In genomic region chr22:39443416-39443815, GRCh38 we compare ENCODE assay signal across 28 cellular contexts. TPM values are rescaled to one million over a fixed set of nuclear protein-coding genes. Genes with fewer than 3 reads are reported as not detected.
"Had no signal": no experiment of that assay in that cellular context is flagged by ENCODE, and none has a peak within 500 bp of the region (broad histone marks: within the 10 kb centered on the region; RNA-seq: fewer than 3 reads in every experiment).

No MANE protein-coding gene starts in this region.

- H3K36me3 Mint-ChIP-seq: T-cell had no signal

- H3K27me3 ChIP-seq: adrenal gland, MG63 had no signal

- H3K9me3 Mint-ChIP-seq: activated CD4-positive, alpha-beta memory T cell treated with anti-CD3 and anti-CD28 coated beads, Interleukin-2, amount 10 ng/mL, durations not matched to agents 7 days and 5 days; activated naive CD4-positive, alpha-beta T cell treated with anti-CD3 and anti-CD28 coated beads, Interleukin-2, amount 10 ng/mL, durations not matched to agents 7 days and 5 days; activated naive CD8-positive, alpha-beta T cell treated with anti-CD3 and anti-CD28 coated beads, Interleukin-2, amount 10 ng/mL, durations not matched to agents 7 days and 5 days; activated T-helper 17 cell treated with anti-CD3 and anti-CD28 coated beads, Interleukin-2, amount 50 U/mL, for 72 hours; T-cell had no signal

- DNase-seq: activated CD4-positive, alpha-beta memory T cell treated with anti-CD3 and anti-CD28 coated beads, Interleukin-2, amount 10 ng/mL, durations not matched to agents 7 days and 5 days; activated CD4-positive, alpha-beta T cell treated with anti-CD3 and anti-CD28 coated beads for 36 hours; activated CD4-positive, alpha-beta T cell treated with anti-CD3 and anti-CD28 coated beads, Interleukin-2, amount 50 U/mL, for 1 hour; activated CD4-positive, CD25-positive, alpha-beta regulatory T cell; activated gamma-delta T cell treated with Interleukin-2 at 50 U/mL for 16 hours; activated naive CD4-positive, alpha-beta T cell treated with anti-CD3 and anti-CD28 coated beads, Interleukin-2, amount 10 ng/mL, durations not matched to agents 7 days and 5 days; activated naive CD8-positive, alpha-beta T cell treated with anti-CD3 and anti-CD28 coated beads, Interleukin-2, amount 10 ng/mL, durations not matched to agents 7 days and 5 days; activated T-cell treated with anti-CD3 and anti-CD28 coated beads for 4 hours; activated T-cell treated with anti-CD3 and anti-CD28 coated beads, Interleukin-2, amount 50 U/mL, for 48 hours; adrenal gland; anterior cingulate cortex; cerebellar nuclear complex; MV-4-11; NCI-H1092 treated with DMSO at 0.1 percent for 48 hours; NCI-H1417 treated with DMSO at 0.1 percent for 48 hours; NCI-H1694; NCI-H2029; NCI-H510A treated with DMSO at 0.1 percent for 48 hours; NCI-H69; NK-92 treated with Interleukin-12 subunit alpha and Interleukin-12 subunit beta, amount 100 ng/mL, for 24 hours; SIG-M5; T-cell; T-helper 2 cell; T1000 had no signal

- H3K36me3 ChIP-seq: adrenal gland, MG63 had no signal

- H3K9me3 ChIP-seq: adrenal gland, MG63 had no signal

- H3K4me3 ChIP-seq: adrenal gland, MG63 had no signal

- H3K27ac Mint-ChIP-seq: activated CD4-positive, alpha-beta memory T cell treated with anti-CD3 and anti-CD28 coated beads, Interleukin-2, amount 10 ng/mL, durations not matched to agents 7 days and 5 days; activated CD4-positive, alpha-beta T cell treated with anti-CD3 and anti-CD28 coated beads for 36 hours; activated naive CD4-positive, alpha-beta T cell treated with anti-CD3 and anti-CD28 coated beads, Interleukin-2, amount 10 ng/mL, durations not matched to agents 7 days and 5 days; T-cell had no signal

- H3K4me3 Mint-ChIP-seq: activated CD4-positive, alpha-beta memory T cell treated with anti-CD3 and anti-CD28 coated beads, Interleukin-2, amount 10 ng/mL, durations not matched to agents 7 days and 5 days; activated CD4-positive, alpha-beta T cell treated with anti-CD3 and anti-CD28 coated beads for 36 hours; activated naive CD4-positive, alpha-beta T cell treated with anti-CD3 and anti-CD28 coated beads, Interleukin-2, amount 10 ng/mL, durations not matched to agents 7 days and 5 days; activated naive CD8-positive, alpha-beta T cell treated with anti-CD3 and anti-CD28 coated beads, Interleukin-2, amount 10 ng/mL, durations not matched to agents 7 days and 5 days; activated T-helper 17 cell treated with anti-CD3 and anti-CD28 coated beads, Interleukin-2, amount 50 U/mL, for 72 hours; T-cell had no signal

- ATAC-seq: activated CD4-positive, alpha-beta T cell treated with anti-CD3 and anti-CD28 coated beads for 36 hours; activated T-helper 17 cell treated with anti-CD3 and anti-CD28 coated beads, Interleukin-2, amount 50 U/mL, for 72 hours; T-cell had no signal

- H3K27ac ChIP-seq: adrenal gland, VCaP had no signal

RNA-seq across cellular contexts. Expression of gene MGAT3, which starts 13.4 kb away (rescaled TPM):
- total RNA-seq: RPMI7951 had no signal
